Comparison of ENCODE assay signal across 3 cellular contexts in the genomic region with DNA sequence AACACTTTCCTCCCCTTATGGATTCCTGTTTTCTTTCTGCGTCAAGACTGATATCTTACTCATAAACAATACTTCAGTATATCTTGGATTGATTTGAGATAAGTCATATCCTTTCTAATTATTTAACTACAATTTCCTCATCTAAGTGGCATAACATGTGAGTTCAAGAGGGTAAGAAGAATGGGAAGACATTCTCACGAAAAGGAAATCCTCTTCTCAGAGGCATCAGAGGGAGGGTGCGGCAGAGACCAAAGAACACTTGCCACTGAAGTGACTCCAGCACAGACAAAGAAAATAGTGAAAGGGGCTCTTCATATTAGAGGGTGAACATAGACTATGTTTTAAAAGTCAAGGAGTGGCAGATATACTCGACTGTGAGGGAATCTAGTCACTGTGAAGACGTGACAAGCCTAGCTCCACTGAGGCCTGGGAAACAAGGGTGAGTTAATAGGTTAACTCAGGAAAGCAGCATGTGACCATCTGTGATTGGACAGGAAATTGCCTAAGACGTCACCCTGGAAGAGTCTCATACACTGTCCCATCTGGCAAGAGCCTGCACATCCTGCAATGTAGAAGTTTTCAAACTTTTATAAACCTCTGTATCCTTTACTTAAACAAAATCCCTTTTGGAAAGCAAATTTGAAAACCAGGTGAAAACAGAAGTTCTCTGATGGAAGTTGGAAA.
TF ChIP-seq lines count a peak whose summit lies in the region.

No MANE protein-coding gene starts in this region.

TF ChIP-seq in SK-N-SH, 30 proteins besides CTCF, POLR2A, EP300 and RAD21:
- no peak for TF ChIP-seq ELF1 (IDR thresholded peaks at IDR 0.05)
- TF ChIP-seq, protein P1, sequence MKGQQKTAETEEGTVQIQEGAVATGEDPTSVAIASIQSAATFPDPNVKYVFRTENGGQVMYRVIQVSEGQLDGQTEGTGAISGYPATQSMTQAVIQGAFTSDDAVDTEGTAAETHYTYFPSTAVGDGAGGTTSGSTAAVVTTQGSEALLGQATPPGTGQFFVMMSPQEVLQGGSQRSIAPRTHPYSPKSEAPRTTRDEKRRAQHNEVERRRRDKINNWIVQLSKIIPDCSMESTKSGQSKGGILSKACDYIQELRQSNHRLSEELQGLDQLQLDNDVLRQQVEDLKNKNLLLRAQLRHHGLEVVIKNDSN (IDR thresholded peaks at IDR 0.05; ENCODE audit: borderline replicate concordance, low read depth) = peak; percentile 34; the same call in 1 of the 2 replicates

TF ChIP-seq in SK-N-SH treated with all-trans-retinoic acid at 6 μM for 48 hours, 23 proteins besides CTCF, POLR2A, EP300 and RAD21:
- TF ChIP-seq, protein P2, sequence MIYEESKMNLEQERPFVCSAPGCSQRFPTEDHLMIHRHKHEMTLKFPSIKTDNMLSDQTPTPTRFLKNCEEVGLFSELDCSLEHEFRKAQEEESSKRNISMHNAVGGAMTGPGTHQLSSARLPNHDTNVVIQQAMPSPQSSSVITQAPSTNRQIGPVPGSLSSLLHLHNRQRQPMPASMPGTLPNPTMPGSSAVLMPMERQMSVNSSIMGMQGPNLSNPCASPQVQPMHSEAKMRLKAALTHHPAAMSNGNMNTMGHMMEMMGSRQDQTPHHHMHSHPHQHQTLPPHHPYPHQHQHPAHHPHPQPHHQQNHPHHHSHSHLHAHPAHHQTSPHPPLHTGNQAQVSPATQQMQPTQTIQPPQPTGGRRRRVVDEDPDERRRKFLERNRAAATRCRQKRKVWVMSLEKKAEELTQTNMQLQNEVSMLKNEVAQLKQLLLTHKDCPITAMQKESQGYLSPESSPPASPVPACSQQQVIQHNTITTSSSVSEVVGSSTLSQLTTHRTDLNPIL (CRISPR knock-in tag; IDR thresholded peaks at IDR 0.05; ENCODE audit: low read depth) = no peak
- no peak for TF ChIP-seq POU6F1 (CRISPR knock-in tag; IDR thresholded peaks at IDR 0.05; ENCODE audit: borderline replicate concordance, low read depth)
- TF ChIP-seq ZC3H10 (CRISPR knock-in tag; IDR thresholded peaks at IDR 0.05) = no peak
- no peak for TF ChIP-seq CSRNP3 (CRISPR knock-in tag; IDR thresholded peaks at IDR 0.05)
- no peak for TF ChIP-seq OSR1 (CRISPR knock-in tag; IDR thresholded peaks at IDR 0.05)
- TF ChIP-seq ZNF565 (CRISPR knock-in tag; conservative IDR thresholded peaks at IDR 0.05; ENCODE audit: low read depth) = no peak
- TF ChIP-seq ARNTL (CRISPR knock-in tag; IDR thresholded peaks at IDR 0.05; ENCODE audit: borderline replicate concordance, low read depth) = no peak
- TF ChIP-seq ZNF70 (CRISPR knock-in tag; IDR thresholded peaks at IDR 0.05) = no peak
- no peak for TF ChIP-seq GLIS3 (CRISPR knock-in tag; IDR thresholded peaks at IDR 0.05)
- TF ChIP-seq ZFP3 (CRISPR knock-in tag; IDR thresholded peaks at IDR 0.05) = no peak
- no peak for TF ChIP-seq TSHZ2 (CRISPR knock-in tag; IDR thresholded peaks at IDR 0.05)
- TF ChIP-seq ZFP30 (CRISPR knock-in tag; IDR thresholded peaks at IDR 0.05) = no peak

TF ChIP-seq in IMR-90, 13 proteins besides CTCF, POLR2A, EP300 and RAD21:
- TF ChIP-seq CEBPB (IDR thresholded peaks at IDR 0.05; ENCODE audit: low read depth, low read length) (no peak), RFX5 (IDR thresholded peaks at IDR 0.05; ENCODE audit: low read depth, low read length) (no peak), NFE2L2 (IDR thresholded peaks at IDR 0.05; ENCODE audit: low read depth, low read length) (no peak), MXI1 (IDR thresholded peaks at IDR 0.05; ENCODE audit: borderline replicate concordance, low read depth, low read length) (no peak), BHLHE40 (IDR thresholded peaks at IDR 0.05; ENCODE audit: low read depth, low read length) (no peak), MAZ (IDR thresholded peaks at IDR 0.05; ENCODE audit: borderline replicate concordance, low read depth, low read length) (no peak), FOS (IDR thresholded peaks at IDR 0.05; ENCODE audit: low read depth, low read length) (no peak), RCOR1 (IDR thresholded peaks at IDR 0.05; ENCODE audit: insufficient replicate concordance, low read length) (no peak), CHD1 (IDR thresholded peaks at IDR 0.05; ENCODE audit: low read depth, low read length) (no peak), SMC3 (IDR thresholded peaks at IDR 0.05; ENCODE audit: low read depth, low read length) (no peak), MAFK (IDR thresholded peaks at IDR 0.05; ENCODE audit: low read depth, low read length) (no peak)
- TF ChIP-seq, protein P3, sequence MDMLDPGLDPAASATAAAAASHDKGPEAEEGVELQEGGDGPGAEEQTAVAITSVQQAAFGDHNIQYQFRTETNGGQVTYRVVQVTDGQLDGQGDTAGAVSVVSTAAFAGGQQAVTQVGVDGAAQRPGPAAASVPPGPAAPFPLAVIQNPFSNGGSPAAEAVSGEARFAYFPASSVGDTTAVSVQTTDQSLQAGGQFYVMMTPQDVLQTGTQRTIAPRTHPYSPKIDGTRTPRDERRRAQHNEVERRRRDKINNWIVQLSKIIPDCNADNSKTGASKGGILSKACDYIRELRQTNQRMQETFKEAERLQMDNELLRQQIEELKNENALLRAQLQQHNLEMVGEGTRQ (IDR thresholded peaks at IDR 0.05; ENCODE audit: low read depth, low read length) = no peak
- TF ChIP-seq, protein P4, sequence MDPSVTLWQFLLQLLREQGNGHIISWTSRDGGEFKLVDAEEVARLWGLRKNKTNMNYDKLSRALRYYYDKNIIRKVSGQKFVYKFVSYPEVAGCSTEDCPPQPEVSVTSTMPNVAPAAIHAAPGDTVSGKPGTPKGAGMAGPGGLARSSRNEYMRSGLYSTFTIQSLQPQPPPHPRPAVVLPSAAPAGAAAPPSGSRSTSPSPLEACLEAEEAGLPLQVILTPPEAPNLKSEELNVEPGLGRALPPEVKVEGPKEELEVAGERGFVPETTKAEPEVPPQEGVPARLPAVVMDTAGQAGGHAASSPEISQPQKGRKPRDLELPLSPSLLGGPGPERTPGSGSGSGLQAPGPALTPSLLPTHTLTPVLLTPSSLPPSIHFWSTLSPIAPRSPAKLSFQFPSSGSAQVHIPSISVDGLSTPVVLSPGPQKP (IDR thresholded peaks at IDR 0.05; ENCODE audit: borderline replicate concordance, low read depth, low read length) = no peak
